Comparison of ENCODE assay signal across 8 cellular contexts in genomic region chr1:75870951-75871350, GRCh38.
"Had no signal": no experiment of that assay in that cellular context is flagged by ENCODE, and none has a peak within 500 bp of the region (broad histone marks: within the 10 kb centered on the region; RNA-seq: fewer than 3 reads in every experiment).

No MANE protein-coding gene starts in this region.

- H3K9me3 ChIP-seq: HAP-1 had no signal

- H2AFZ ChIP-seq: GM23248 had no signal

- DNase-seq: GM23248, GOT3, H7, HFFc6, IMR-90 had no signal

- H3K4me3 ChIP-seq: GM23248, HAP-1, K562 had no signal

- H3K27ac ChIP-seq: GM23248, HL-60 had no signal

- H3K36me3 ChIP-seq: HAP-1 had no signal

- H3K4me1 ChIP-seq: HAP-1 had no signal

- H3K9ac ChIP-seq: GM23248 had no signal
